Comparison of ENCODE assay signal across 2 cellular contexts in the genomic region with DNA sequence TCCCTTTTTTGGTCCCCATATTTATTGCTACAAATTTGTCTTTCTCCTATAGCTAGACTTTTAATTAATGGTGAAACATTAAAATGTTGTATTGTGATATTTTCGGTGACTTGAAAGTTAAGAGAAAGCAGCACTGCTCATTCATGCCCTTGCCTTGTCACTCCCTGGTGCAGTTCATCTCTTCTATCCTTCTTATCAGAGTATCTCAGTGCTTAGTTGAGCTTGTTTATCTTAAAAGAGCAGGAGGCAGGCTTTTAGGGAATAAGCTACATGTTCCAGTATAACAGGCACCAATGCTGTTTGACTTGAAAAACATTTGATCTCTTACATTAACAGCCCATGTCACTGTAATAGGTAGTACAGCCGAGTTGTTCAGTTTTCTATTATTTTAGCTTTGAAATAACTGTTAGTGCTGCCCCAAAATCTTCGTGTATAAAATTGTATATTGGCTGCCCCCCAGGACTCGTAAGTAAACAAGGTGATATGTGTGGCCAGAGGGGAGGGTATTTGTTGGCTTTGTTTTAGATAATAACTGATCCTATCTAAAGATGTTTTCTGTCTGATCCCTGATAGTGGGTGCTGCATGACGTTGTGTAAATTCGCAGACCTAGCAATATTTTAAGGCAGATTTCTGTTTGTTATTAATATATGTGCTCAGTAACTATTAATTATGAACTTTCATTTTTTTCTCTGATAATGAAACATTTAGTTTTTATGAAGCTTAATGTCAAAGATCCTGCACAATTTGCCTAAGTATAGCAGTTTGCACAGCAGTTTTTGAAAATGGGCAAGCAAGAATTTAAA.
TF ChIP-seq lines count a peak whose summit lies in the region.

No MANE protein-coding gene starts in this region.

TF ChIP-seq in HepG2, 621 proteins besides CTCF, POLR2A, EP300 and RAD21:
- TF ChIP-seq ZNF558 (CRISPR knock-in tag; IDR thresholded peaks at IDR 0.05; ENCODE audit: borderline replicate concordance), result no peak
- peak in 1 of 2 experiments; percentile 53; a peak in 2 of 4 replicates for TF ChIP-seq MAFK (conservative IDR thresholded peaks at IDR 0.05 in 1 of 2, IDR thresholded peaks at IDR 0.05 in 1 of 2; ENCODE audit: low read length in 2 of 2)
- 0 out of 2 replicates have a peak, but pooled peaks have one; percentile 19 for TF ChIP-seq MAFF (IDR thresholded peaks at IDR 0.05; ENCODE audit: low read depth, low read length)
- TF ChIP-seq ZNF652 (CRISPR knock-in tag; IDR thresholded peaks at IDR 0.05; ENCODE audit: borderline replicate concordance, low read depth), result no peak
- TF ChIP-seq ZNF232 (CRISPR knock-in tag; IDR thresholded peaks at IDR 0.05; ENCODE audit: borderline replicate concordance), result no peak
- no peak for TF ChIP-seq ZNF121 (CRISPR knock-in tag; IDR thresholded peaks at IDR 0.05)
- no peak for TF ChIP-seq MAF1 (CRISPR knock-in tag; IDR thresholded peaks at IDR 0.05; ENCODE audit: borderline replicate concordance)

TF ChIP-seq in K562, 482 proteins besides CTCF, POLR2A, EP300 and RAD21 (continues in another document):
- TF ChIP-seq, protein P1, sequence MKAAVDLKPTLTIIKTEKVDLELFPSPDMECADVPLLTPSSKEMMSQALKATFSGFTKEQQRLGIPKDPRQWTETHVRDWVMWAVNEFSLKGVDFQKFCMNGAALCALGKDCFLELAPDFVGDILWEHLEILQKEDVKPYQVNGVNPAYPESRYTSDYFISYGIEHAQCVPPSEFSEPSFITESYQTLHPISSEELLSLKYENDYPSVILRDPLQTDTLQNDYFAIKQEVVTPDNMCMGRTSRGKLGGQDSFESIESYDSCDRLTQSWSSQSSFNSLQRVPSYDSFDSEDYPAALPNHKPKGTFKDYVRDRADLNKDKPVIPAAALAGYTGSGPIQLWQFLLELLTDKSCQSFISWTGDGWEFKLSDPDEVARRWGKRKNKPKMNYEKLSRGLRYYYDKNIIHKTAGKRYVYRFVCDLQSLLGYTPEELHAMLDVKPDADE (conservative IDR thresholded peaks at IDR 0.05; ENCODE audit: control insufficient read depth, low read depth, low read length), result no peak
- peak; percentile 67 for TF ChIP-seq NCOR1 (IDR thresholded peaks at IDR 0.05)
- TF ChIP-seq C11orf30 (IDR thresholded peaks at IDR 0.05; ENCODE audit: low read depth), result peak; percentile 47
- TF ChIP-seq ETV1 (tag; conservative IDR thresholded peaks at IDR 0.05; ENCODE audit: low read depth), result no peak
- no peak for TF ChIP-seq KLF10 (CRISPR knock-in tag; IDR thresholded peaks at IDR 0.05)
- peak; percentile 70; the same call in 1 of the 2 replicates for TF ChIP-seq FOXJ2 (tag; IDR thresholded peaks at IDR 0.05)
- TF ChIP-seq RBBP5 (IDR thresholded peaks at IDR 0.05; ENCODE audit: borderline replicate concordance, insufficient read depth, low read length, poor library complexity, severe bottlenecking), result peak; percentile 34
- TF ChIP-seq SPI1 (IDR thresholded peaks at IDR 0.05; ENCODE audit: borderline replicate concordance, low read depth, low read length), result no peak
- TF ChIP-seq, protein P2, sequence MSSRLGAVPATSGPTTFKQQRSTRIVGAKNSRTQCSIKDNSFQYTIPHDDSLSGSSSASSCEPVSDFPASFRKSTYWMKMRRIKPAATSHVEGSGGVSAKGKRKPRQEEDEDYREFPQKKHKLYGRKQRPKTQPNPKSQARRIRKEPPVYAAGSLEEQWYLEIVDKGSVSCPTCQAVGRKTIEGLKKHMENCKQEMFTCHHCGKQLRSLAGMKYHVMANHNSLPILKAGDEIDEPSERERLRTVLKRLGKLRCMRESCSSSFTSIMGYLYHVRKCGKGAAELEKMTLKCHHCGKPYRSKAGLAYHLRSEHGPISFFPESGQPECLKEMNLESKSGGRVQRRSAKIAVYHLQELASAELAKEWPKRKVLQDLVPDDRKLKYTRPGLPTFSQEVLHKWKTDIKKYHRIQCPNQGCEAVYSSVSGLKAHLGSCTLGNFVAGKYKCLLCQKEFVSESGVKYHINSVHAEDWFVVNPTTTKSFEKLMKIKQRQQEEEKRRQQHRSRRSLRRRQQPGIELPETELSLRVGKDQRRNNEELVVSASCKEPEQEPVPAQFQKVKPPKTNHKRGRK (tag; IDR thresholded peaks at IDR 0.05), result no peak
- peak in 1 of 2 experiments; percentile 18; a peak in 1 of 4 replicates for TF ChIP-seq FOXA3 (CRISPR knock-in tag; conservative IDR thresholded peaks at IDR 0.05 in 1 of 2, IDR thresholded peaks at IDR 0.05 in 1 of 2)
- TF ChIP-seq ESRRA (IDR thresholded peaks at IDR 0.05; ENCODE audit: borderline replicate concordance, low read depth), result no peak
- TF ChIP-seq, protein P3, sequence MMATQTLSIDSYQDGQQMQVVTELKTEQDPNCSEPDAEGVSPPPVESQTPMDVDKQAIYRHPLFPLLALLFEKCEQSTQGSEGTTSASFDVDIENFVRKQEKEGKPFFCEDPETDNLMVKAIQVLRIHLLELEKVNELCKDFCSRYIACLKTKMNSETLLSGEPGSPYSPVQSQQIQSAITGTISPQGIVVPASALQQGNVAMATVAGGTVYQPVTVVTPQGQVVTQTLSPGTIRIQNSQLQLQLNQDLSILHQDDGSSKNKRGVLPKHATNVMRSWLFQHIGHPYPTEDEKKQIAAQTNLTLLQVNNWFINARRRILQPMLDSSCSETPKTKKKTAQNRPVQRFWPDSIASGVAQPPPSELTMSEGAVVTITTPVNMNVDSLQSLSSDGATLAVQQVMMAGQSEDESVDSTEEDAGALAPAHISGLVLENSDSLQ (IDR thresholded peaks at IDR 0.05), result peak; percentile 41; the same call in 1 of the 2 replicates
- peak; percentile 67; the same call in 1 of the 2 replicates for TF ChIP-seq LEF1 (IDR thresholded peaks at IDR 0.05)
- TF ChIP-seq, protein P4, sequence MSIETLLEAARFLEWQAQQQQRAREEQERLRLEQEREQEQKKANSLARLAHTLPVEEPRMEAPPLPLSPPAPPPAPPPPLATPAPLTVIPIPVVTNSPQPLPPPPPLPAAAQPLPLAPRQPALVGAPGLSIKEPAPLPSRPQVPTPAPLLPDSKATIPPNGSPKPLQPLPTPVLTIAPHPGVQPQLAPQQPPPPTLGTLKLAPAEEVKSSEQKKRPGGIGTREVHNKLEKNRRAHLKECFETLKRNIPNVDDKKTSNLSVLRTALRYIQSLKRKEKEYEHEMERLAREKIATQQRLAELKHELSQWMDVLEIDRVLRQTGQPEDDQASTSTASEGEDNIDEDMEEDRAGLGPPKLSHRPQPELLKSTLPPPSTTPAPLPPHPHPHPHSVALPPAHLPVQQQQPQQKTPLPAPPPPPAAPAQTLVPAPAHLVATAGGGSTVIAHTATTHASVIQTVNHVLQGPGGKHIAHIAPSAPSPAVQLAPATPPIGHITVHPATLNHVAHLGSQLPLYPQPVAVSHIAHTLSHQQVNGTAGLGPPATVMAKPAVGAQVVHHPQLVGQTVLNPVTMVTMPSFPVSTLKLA (conservative IDR thresholded peaks at IDR 0.05), result peak in 1 of 2 experiments; percentile 46; a peak in 1 of 4 replicates
- no peak for TF ChIP-seq ZNF41 (CRISPR knock-in tag; conservative IDR thresholded peaks at IDR 0.05)
- TF ChIP-seq, protein P5, sequence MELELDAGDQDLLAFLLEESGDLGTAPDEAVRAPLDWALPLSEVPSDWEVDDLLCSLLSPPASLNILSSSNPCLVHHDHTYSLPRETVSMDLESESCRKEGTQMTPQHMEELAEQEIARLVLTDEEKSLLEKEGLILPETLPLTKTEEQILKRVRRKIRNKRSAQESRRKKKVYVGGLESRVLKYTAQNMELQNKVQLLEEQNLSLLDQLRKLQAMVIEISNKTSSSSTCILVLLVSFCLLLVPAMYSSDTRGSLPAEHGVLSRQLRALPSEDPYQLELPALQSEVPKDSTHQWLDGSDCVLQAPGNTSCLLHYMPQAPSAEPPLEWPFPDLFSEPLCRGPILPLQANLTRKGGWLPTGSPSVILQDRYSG (tag; conservative IDR thresholded peaks at IDR 0.05; ENCODE audit: low read depth), result no peak
- peak; percentile 89 for TF ChIP-seq SMARCE1 (IDR thresholded peaks at IDR 0.05)
- TF ChIP-seq GATA2 (CRISPR knock-in tag; IDR thresholded peaks at IDR 0.05), result peak; percentile 78
- TF ChIP-seq, protein P6, sequence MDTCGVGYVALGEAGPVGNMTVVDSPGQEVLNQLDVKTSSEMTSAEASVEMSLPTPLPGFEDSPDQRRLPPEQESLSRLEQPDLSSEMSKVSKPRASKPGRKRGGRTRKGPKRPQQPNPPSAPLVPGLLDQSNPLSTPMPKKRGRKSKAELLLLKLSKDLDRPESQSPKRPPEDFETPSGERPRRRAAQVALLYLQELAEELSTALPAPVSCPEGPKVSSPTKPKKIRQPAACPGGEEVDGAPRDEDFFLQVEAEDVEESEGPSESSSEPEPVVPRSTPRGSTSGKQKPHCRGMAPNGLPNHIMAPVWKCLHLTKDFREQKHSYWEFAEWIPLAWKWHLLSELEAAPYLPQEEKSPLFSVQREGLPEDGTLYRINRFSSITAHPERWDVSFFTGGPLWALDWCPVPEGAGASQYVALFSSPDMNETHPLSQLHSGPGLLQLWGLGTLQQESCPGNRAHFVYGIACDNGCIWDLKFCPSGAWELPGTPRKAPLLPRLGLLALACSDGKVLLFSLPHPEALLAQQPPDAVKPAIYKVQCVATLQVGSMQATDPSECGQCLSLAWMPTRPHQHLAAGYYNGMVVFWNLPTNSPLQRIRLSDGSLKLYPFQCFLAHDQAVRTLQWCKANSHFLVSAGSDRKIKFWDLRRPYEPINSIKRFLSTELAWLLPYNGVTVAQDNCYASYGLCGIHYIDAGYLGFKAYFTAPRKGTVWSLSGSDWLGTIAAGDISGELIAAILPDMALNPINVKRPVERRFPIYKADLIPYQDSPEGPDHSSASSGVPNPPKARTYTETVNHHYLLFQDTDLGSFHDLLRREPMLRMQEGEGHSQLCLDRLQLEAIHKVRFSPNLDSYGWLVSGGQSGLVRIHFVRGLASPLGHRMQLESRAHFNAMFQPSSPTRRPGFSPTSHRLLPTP (IDR thresholded peaks at IDR 0.05; ENCODE audit: borderline replicate concordance, extremely low read depth, insufficient read length), result no peak
- TF ChIP-seq ZNF766 (CRISPR knock-in tag; conservative IDR thresholded peaks at IDR 0.05), result 0 out of 2 replicates have a peak, but pooled peaks have one; percentile 36
- no peak for TF ChIP-seq ATF1 (CRISPR knock-in tag; IDR thresholded peaks at IDR 0.05)
- TF ChIP-seq ATF1 (tag; IDR thresholded peaks at IDR 0.05), result peak; percentile 27; the same call in 1 of the 2 replicates
- TF ChIP-seq PHF20 (IDR thresholded peaks at IDR 0.05; ENCODE audit: partially characterized antibody), result no peak
- no peak for TF ChIP-seq MAZ (CRISPR knock-in tag; conservative IDR thresholded peaks at IDR 0.05 in 1 of 2, IDR thresholded peaks at IDR 0.05 in 1 of 2)
- TF ChIP-seq MAFK (IDR thresholded peaks at IDR 0.05; ENCODE audit: low read length), result no peak
- TF ChIP-seq SMARCC2 (IDR thresholded peaks at IDR 0.05; ENCODE audit: low read depth), result peak; percentile 75
- TF ChIP-seq ZNF316 (IDR thresholded peaks at IDR 0.05), result peak; percentile 70
- TF ChIP-seq, protein P7, sequence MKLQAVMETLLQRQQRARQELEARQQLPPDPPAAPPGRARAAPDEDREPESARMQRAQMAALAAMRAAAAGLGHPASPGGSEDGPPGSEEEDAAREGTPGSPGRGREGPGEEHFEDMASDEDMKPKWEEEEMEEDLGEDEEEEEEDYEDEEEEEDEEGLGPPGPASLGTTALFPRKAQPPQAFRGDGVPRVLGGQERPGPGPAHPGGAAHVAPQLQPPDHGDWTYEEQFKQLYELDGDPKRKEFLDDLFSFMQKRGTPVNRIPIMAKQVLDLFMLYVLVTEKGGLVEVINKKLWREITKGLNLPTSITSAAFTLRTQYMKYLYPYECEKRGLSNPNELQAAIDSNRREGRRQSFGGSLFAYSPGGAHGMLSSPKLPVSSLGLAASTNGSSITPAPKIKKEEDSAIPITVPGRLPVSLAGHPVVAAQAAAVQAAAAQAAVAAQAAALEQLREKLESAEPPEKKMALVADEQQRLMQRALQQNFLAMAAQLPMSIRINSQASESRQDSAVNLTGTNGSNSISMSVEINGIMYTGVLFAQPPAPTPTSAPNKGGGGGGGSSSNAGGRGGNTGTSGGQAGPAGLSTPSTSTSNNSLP (IDR thresholded peaks at IDR 0.05; ENCODE audit: borderline replicate concordance, low read depth, low read length), result peak; percentile 43; the same call in 1 of the 2 replicates
- no peak for TF ChIP-seq ZNF324 (CRISPR knock-in tag; IDR thresholded peaks at IDR 0.05)
- TF ChIP-seq ZNF764 (CRISPR knock-in tag; IDR thresholded peaks at IDR 0.05; ENCODE audit: low read depth), result no peak
- peak; percentile 51; the same call in 1 of the 2 replicates for TF ChIP-seq L3MBTL2 (IDR thresholded peaks at IDR 0.05)
- peak; percentile 69 for TF ChIP-seq CBFA2T2 (conservative IDR thresholded peaks at IDR 0.05)
- TF ChIP-seq ARNT (IDR thresholded peaks at IDR 0.05), result peak in 1 of 2 experiments; percentile 51; a peak in 1 of 4 replicates
- peak; percentile 72; the same call in 1 of the 2 replicates for TF ChIP-seq FOXM1 (IDR thresholded peaks at IDR 0.05; ENCODE audit: low read depth)
- TF ChIP-seq FOXM1 (CRISPR knock-in tag; IDR thresholded peaks at IDR 0.05; ENCODE audit: low read depth), result no peak
- TF ChIP-seq, protein P8, sequence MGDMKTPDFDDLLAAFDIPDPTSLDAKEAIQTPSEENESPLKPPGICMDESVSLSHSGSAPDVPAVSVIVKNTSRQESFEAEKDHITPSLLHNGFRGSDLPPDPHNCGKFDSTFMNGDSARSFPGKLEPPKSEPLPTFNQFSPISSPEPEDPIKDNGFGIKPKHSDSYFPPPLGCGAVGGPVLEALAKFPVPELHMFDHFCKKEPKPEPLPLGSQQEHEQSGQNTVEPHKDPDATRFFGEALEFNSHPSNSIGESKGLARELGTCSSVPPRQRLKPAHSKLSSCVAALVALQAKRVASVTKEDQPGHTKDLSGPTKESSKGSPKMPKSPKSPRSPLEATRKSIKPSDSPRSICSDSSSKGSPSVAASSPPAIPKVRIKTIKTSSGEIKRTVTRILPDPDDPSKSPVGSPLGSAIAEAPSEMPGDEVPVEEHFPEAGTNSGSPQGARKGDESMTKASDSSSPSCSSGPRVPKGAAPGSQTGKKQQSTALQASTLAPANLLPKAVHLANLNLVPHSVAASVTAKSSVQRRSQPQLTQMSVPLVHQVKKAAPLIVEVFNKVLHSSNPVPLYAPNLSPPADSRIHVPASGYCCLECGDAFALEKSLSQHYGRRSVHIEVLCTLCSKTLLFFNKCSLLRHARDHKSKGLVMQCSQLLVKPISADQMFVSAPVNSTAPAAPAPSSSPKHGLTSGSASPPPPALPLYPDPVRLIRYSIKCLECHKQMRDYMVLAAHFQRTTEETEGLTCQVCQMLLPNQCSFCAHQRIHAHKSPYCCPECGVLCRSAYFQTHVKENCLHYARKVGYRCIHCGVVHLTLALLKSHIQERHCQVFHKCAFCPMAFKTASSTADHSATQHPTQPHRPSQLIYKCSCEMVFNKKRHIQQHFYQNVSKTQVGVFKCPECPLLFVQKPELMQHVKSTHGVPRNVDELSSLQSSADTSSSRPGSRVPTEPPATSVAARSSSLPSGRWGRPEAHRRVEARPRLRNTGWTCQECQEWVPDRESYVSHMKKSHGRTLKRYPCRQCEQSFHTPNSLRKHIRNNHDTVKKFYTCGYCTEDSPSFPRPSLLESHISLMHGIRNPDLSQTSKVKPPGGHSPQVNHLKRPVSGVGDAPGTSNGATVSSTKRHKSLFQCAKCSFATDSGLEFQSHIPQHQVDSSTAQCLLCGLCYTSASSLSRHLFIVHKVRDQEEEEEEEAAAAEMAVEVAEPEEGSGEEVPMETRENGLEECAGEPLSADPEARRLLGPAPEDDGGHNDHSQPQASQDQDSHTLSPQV (IDR thresholded peaks at IDR 0.05), result peak; percentile 47; the same call in 1 of the 2 replicates
- TF ChIP-seq ZNF444 (CRISPR knock-in tag; IDR thresholded peaks at IDR 0.05), result no peak
- 0 out of 2 replicates have a peak, but pooled peaks have one; percentile 20 for TF ChIP-seq ATF7 (IDR thresholded peaks at IDR 0.05)
- TF ChIP-seq SOX6 (IDR thresholded peaks at IDR 0.05), result peak; percentile 72
- TF ChIP-seq FOXK2 (conservative IDR thresholded peaks at IDR 0.05 in 1 of 2, IDR thresholded peaks at IDR 0.05 in 1 of 2; ENCODE audit: low read depth in 2 of 2), result peak; percentile 81 to 87
- no peak for TF ChIP-seq KHSRP (IDR thresholded peaks at IDR 0.05)
- peak; percentile 26; the same call in 1 of the 2 replicates for TF ChIP-seq ZNF24 (IDR thresholded peaks at IDR 0.05)
- 0 out of 2 replicates have a peak, but pooled peaks have one; percentile 4 for TF ChIP-seq MAFG (tag; conservative IDR thresholded peaks at IDR 0.05)
